In the genomic region with DNA sequence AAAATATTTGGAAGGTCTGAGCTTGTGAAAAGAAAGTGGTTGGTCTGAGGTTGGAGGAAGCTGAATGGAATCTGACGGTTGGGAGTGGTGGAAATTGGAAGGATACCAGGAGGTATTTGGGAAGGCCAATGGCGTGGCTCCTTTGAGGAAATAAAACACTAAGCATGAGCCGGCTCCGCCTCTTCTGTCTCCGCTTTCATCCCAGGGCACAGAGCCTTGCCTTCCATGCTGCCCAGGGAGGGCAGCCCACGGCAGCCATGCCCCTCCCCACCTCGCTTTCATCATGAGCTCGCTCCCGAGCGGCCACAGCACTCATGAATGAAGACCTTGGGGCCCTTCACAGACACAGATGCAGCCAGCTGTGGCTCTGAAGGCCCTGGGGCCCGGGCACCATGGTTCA, we compare ENCODE assay signal across 22 cellular contexts. TPM values are rescaled to one million over a fixed set of nuclear protein-coding genes. Genes with fewer than 3 reads are reported as not detected.
DNase-seq lines count a peak whose midpoint lies in the region; ATAC-seq and TF ChIP-seq lines count a peak whose summit lies in the region.
"Had no signal": no experiment of that assay in that cellular context is flagged by ENCODE, and none has a peak within 500 bp of the region (broad histone marks: within the 10 kb centered on the region; RNA-seq: fewer than 3 reads in every experiment).

No MANE protein-coding gene starts in this region.

- H3K27ac Mint-ChIP-seq in activated T-cell treated with anti-CD3 and anti-CD28 coated beads, Interleukin-2, amount 50 U/mL, for 24 hours: peak overlapping the region; percentile 16
- peak overlapping the region in 1 of 2 donors; percentile 46 for H3K27ac Mint-ChIP-seq in activated naive CD4-positive, alpha-beta T cell treated with anti-CD3 and anti-CD28 coated beads, Interleukin-2, amount 50 U/mL, for 72 hours
- H3K27ac Mint-ChIP-seq in activated naive CD4-positive, alpha-beta T cell treated with anti-CD3 and anti-CD28 coated beads for 36 hours: no peak overlapping the region
- H3K27ac Mint-ChIP-seq: activated naive CD4-positive, alpha-beta T cell treated with anti-CD3 and anti-CD28 coated beads, Interleukin-2, amount 10 ng/mL, durations not matched to agents 7 days and 5 days; T-helper 1 cell treated with Interleukin-12 subunit alpha and Interleukin-12 subunit beta and Interleukin-4 antibody, amounts not matched to agents 30 μg/mL and 1 μg/mL, for 36 hours had no signal

- DNase-seq in activated T-cell treated with anti-CD3 and anti-CD28 coated beads, Interleukin-2, amount 50 U/mL, for 24 hours: no peak
- DNase-seq in activated T-cell treated with anti-CD3 and anti-CD28 coated beads for 4 hours (no peak), adrenal gland (peak; percentile 74 to 93 (median 89)), iPS-NIHi11 (ENCODE audit: low spot score) (peak; percentile 61), stromal cell of bone marrow (ENCODE audit: low read depth) (peak; percentile 86)
- no peak for DNase-seq in activated naive CD4-positive, alpha-beta T cell treated with anti-CD3 and anti-CD28 coated beads, Interleukin-2, amount 50 U/mL, for 72 hours (ENCODE audit: low spot score in 2 of 2)
- no peak for DNase-seq in effector CD8-positive, alpha-beta T cell (lab: John Stamatoyannopoulos, UW)
- no peak for DNase-seq in activated naive CD4-positive, alpha-beta T cell treated with anti-CD3 and anti-CD28 coated beads for 36 hours
- DNase-seq: 8988T; activated naive CD4-positive, alpha-beta T cell treated with anti-CD3 and anti-CD28 coated beads, Interleukin-2, amount 10 ng/mL, durations not matched to agents 7 days and 5 days; CD8-positive, alpha-beta memory T cell; effector memory CD4-positive, alpha-beta T cell; KBM-7; mammary epithelial cell; NCI-H1105; NCI-H2171; right cardiac atrium; tibial artery had no signal

- 35 to 59% (median 43%) methylated on average over 11 of the region's 11 CpGs for WGBS in adrenal gland, 4 donors

- no peak for TF ChIP-seq POLR2A in adrenal gland (IDR thresholded peaks at IDR 0.05)

- no peaks in the 10 kb centered on the region for H3K4me1 Mint-ChIP-seq in activated T-cell treated with anti-CD3 and anti-CD28 coated beads, Interleukin-2, amount 50 U/mL, for 24 hours (ENCODE audit: low read depth)
- no peaks in the 10 kb centered on the region for H3K4me1 Mint-ChIP-seq in activated naive CD4-positive, alpha-beta T cell treated with anti-CD3 and anti-CD28 coated beads for 36 hours (ENCODE audit: low read depth)
- H3K4me1 Mint-ChIP-seq: activated naive CD4-positive, alpha-beta T cell treated with anti-CD3 and anti-CD28 coated beads, Interleukin-2, amount 10 ng/mL, durations not matched to agents 7 days and 5 days; neural crest cell had no signal

- no peaks in the 10 kb centered on the region for H3K9me3 Mint-ChIP-seq in activated T-cell treated with anti-CD3 and anti-CD28 coated beads, Interleukin-2, amount 50 U/mL, for 24 hours
- no peaks in the 10 kb centered on the region for H3K9me3 Mint-ChIP-seq in activated naive CD4-positive, alpha-beta T cell treated with anti-CD3 and anti-CD28 coated beads, Interleukin-2, amount 50 U/mL, for 72 hours
- no peaks in the 10 kb centered on the region for H3K9me3 Mint-ChIP-seq in activated naive CD4-positive, alpha-beta T cell treated with anti-CD3 and anti-CD28 coated beads for 36 hours
- H3K9me3 Mint-ChIP-seq: activated naive CD4-positive, alpha-beta T cell treated with anti-CD3 and anti-CD28 coated beads, Interleukin-2, amount 10 ng/mL, durations not matched to agents 7 days and 5 days; CD8-positive, alpha-beta memory T cell; neural crest cell; T-helper 1 cell treated with Interleukin-12 subunit alpha and Interleukin-12 subunit beta and Interleukin-4 antibody, amounts not matched to agents 30 μg/mL and 1 μg/mL, for 36 hours had no signal

- H3K4me3 ChIP-seq in adrenal gland: no peak overlapping the region
- H3K4me3 ChIP-seq: tibial artery had no signal

- no peak overlapping the region for H3K4me3 Mint-ChIP-seq in activated T-cell treated with anti-CD3 and anti-CD28 coated beads, Interleukin-2, amount 50 U/mL, for 24 hours
- no peak overlapping the region for H3K4me3 Mint-ChIP-seq in activated naive CD4-positive, alpha-beta T cell treated with anti-CD3 and anti-CD28 coated beads for 36 hours
- H3K4me3 Mint-ChIP-seq: activated naive CD4-positive, alpha-beta T cell treated with anti-CD3 and anti-CD28 coated beads, Interleukin-2, amount 10 ng/mL, durations not matched to agents 7 days and 5 days; CD8-positive, alpha-beta memory T cell; neural crest cell; T-helper 1 cell treated with Interleukin-12 subunit alpha and Interleukin-12 subunit beta and Interleukin-4 antibody, amounts not matched to agents 30 μg/mL and 1 μg/mL, for 36 hours had no signal

- H3K27me3 Mint-ChIP-seq in activated T-cell treated with anti-CD3 and anti-CD28 coated beads, Interleukin-2, amount 50 U/mL, for 24 hours: no peaks in the 10 kb centered on the region
- no peaks in the 10 kb centered on the region for H3K27me3 Mint-ChIP-seq in activated naive CD4-positive, alpha-beta T cell treated with anti-CD3 and anti-CD28 coated beads for 36 hours (ENCODE audit: low read depth)
- H3K27me3 Mint-ChIP-seq: activated naive CD4-positive, alpha-beta T cell treated with anti-CD3 and anti-CD28 coated beads, Interleukin-2, amount 10 ng/mL, durations not matched to agents 7 days and 5 days; CD8-positive, alpha-beta memory T cell had no signal

- peaks cover 0 to 61% of the 10 kb centered on the region in 2 donors for H3K36me3 ChIP-seq in adrenal gland (replicated peaks in 1 of 2)

- H3K27ac ChIP-seq in adrenal gland: peak overlapping the region in 2 of 5 donors; percentile 32 to 59
- H3K27ac ChIP-seq: tibial artery had no signal

- H3K9me3 ChIP-seq in adrenal gland (replicated peaks in 1 of 3): no peaks in the 10 kb centered on the region
- H3K9me3 ChIP-seq: tibial artery had no signal

- H3K27me3 ChIP-seq in adrenal gland: no peaks in the 10 kb centered on the region
- H3K27me3 ChIP-seq: tibial artery had no signal

- ATAC-seq in activated naive CD4-positive, alpha-beta T cell treated with anti-CD3 and anti-CD28 coated beads, Interleukin-2, amount 50 U/mL, for 72 hours: no peak
- ATAC-seq: activated CD4-positive, CD25-positive, alpha-beta regulatory T cell treated with anti-CD3 and anti-CD28 coated beads, Interleukin-2, amount 50 U/mL, for 24 hours; right cardiac atrium; Right ventricle myocardium inferior had no signal

- peaks cover 88% of the 10 kb centered on the region for H3K36me3 Mint-ChIP-seq in activated T-cell treated with anti-CD3 and anti-CD28 coated beads, Interleukin-2, amount 50 U/mL, for 24 hours (ENCODE audit: low read depth)
- peaks cover 21% of the 10 kb centered on the region in 2 donors for H3K36me3 Mint-ChIP-seq in activated naive CD4-positive, alpha-beta T cell treated with anti-CD3 and anti-CD28 coated beads, Interleukin-2, amount 50 U/mL, for 72 hours
- peaks cover 27% of the 10 kb centered on the region for H3K36me3 Mint-ChIP-seq in activated naive CD4-positive, alpha-beta T cell treated with anti-CD3 and anti-CD28 coated beads for 36 hours (ENCODE audit: low read depth)

- CTCF ChIA-PET in activated naive CD4-positive, alpha-beta T cell treated with anti-CD3 and anti-CD28 coated beads for 36 hours (lab: Charles Lee): interaction anchor here (1.5 kb wide), 1 partner anchor 263 kb away, joined by 3 read pairs; no protein-coding TSS in a partner anchor

- intact Hi-C loops in adrenal gland (cut with DNase I): no loop called here
- intact Hi-C loops in activated naive CD4-positive, alpha-beta T cell treated with anti-CD3 and anti-CD28 coated beads for 36 hours (cut with micrococcal nuclease): no loop called here

- peaks cover 0 to 8% of the 10 kb centered on the region in 2 donors for H3K4me1 ChIP-seq in adrenal gland (replicated peaks in 1 of 2)

- TF ChIP-seq CTCF in adrenal gland (IDR thresholded peaks at IDR 0.05): no peak

RNA-seq across cellular contexts. Expression of a gene that starts 36.2 kb away (rescaled TPM):
- total RNA-seq in adrenal gland: 100 to 1,000 TPM; 272 to 634 (median 392) TPM
- polyA plus RNA-seq in adrenal gland: 1,000 to 10,000 TPM in 1 of 3 donors, 100 to 1,000 TPM in 2; 293 to 1,666 (median 388) TPM
- 1,000 to 10,000 TPM in 1 of 2 donors, 100 to 1,000 TPM in 1; 992 to 1,009 TPM for total RNA-seq in activated naive CD4-positive, alpha-beta T cell treated with anti-CD3 and anti-CD28 coated beads, Interleukin-2, amount 50 U/mL, for 72 hours
- 1,000 to 10,000 TPM; 1,286 to 1,366 TPM for total RNA-seq in activated naive CD4-positive, alpha-beta T cell treated with anti-CD3 and anti-CD28 coated beads for 36 hours

Comparison
In these comparisons a context has a peak if more than half of its experiments do, and no peak if none do; other contexts are left out.
1. DNase-seq: peak in adrenal gland (7 of 7), iPS-NIHi11 (single experiment) and stromal cell of bone marrow (single experiment); none in activated T-cell treated with anti-CD3 and anti-CD28 coated beads, Interleukin-2, amount 50 U/mL, for 24 hours (single experiment), activated T-cell treated with anti-CD3 and anti-CD28 coated beads for 4 hours (single experiment), activated naive CD4-positive, alpha-beta T cell treated with anti-CD3 and anti-CD28 coated beads, Interleukin-2, amount 50 U/mL, for 72 hours (0 of 2), effector CD8-positive, alpha-beta T cell (single experiment) and activated naive CD4-positive, alpha-beta T cell treated with anti-CD3 and anti-CD28 coated beads for 36 hours (single experiment).